In the genomic region with DNA sequence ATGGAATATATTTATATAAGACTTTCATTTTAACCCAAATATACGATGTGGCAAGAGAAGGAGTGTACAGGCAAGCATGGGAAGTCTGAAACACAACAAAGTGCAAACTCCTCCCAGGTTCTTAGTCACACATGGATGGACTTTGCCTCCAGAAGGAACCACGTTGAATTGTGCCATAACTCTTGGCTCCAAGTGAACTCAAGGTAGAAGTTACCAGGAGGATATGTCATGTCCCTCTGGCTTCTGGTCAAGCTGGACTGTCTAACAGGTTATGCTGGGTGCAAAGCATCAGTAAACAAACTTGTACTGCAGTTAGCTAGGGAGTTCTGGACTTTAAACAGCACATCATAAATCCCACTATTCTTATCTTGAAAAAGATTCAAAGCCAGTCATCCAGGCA, we compare ENCODE assay signal across 29 cellular contexts.
"Had no signal": no experiment of that assay in that cellular context is flagged by ENCODE, and none has a peak within 500 bp of the region (broad histone marks: within the 10 kb centered on the region; RNA-seq: fewer than 3 reads in every experiment).

No MANE protein-coding gene starts in this region.

- H3K36me3 Mint-ChIP-seq: activated CD4-positive, alpha-beta memory T cell treated with anti-CD3 and anti-CD28 coated beads for 36 hours; activated CD8-positive, alpha-beta memory T cell treated with anti-CD3 and anti-CD28 coated beads, Interleukin-2, amount 10 ng/mL, durations not matched to agents 7 days and 5 days; activated naive CD4-positive, alpha-beta T cell treated with anti-CD3 and anti-CD28 coated beads, Interleukin-2, amount 10 ng/mL, durations not matched to agents 7 days and 5 days; activated naive CD4-positive, alpha-beta T cell treated with anti-CD3 and anti-CD28 coated beads, Interleukin-2, amount 50 U/mL, for 72 hours; activated naive CD8-positive, alpha-beta T cell treated with anti-CD3 and anti-CD28 coated beads, Interleukin-2, amount 10 ng/mL, durations not matched to agents 7 days and 5 days; brain had no signal

- ATAC-seq: activated CD4-positive, alpha-beta T cell treated with anti-CD3 and anti-CD28 coated beads for 36 hours; activated CD8-positive, alpha-beta memory T cell treated with anti-CD3 and anti-CD28 coated beads, Interleukin-2, amount 10 ng/mL, durations not matched to agents 7 days and 5 days; activated CD8-positive, alpha-beta T cell treated with anti-CD3 and anti-CD28 coated beads, Interleukin-2, amount 10 ng/mL, durations not matched to agents 7 days and 5 days; activated naive CD4-positive, alpha-beta T cell treated with anti-CD3 and anti-CD28 coated beads, Interleukin-2, amount 50 U/mL, for 72 hours; gastroesophageal sphincter; heart right ventricle had no signal

- DNase-seq: activated CD4-positive, alpha-beta memory T cell treated with anti-CD3 and anti-CD28 coated beads for 36 hours; activated CD4-positive, alpha-beta T cell treated with anti-CD3 and anti-CD28 coated beads for 36 hours; activated CD4-positive, alpha-beta T cell treated with anti-CD3 and anti-CD28 coated beads, Interleukin-2, amount 10 ng/mL, durations not matched to agents 24 days and 14 days; activated CD4-positive, CD25-positive, alpha-beta regulatory T cell; activated CD4-positive, CD25-positive, alpha-beta regulatory T cell treated with anti-CD3 and anti-CD28 coated beads, Interleukin-2, amount 50 U/mL, for 72 hours; activated CD8-positive, alpha-beta memory T cell treated with anti-CD3 and anti-CD28 coated beads, Interleukin-2, amount 10 ng/mL, durations not matched to agents 7 days and 5 days; activated CD8-positive, alpha-beta memory T cell treated with anti-CD3 and anti-CD28 coated beads, Interleukin-2, amount 50 U/mL, for 4 hours; activated CD8-positive, alpha-beta T cell treated with anti-CD3 and anti-CD28 coated beads, Interleukin-2, amount 10 ng/mL, durations not matched to agents 7 days and 5 days; activated gamma-delta T cell; activated naive CD4-positive, alpha-beta T cell; activated naive CD4-positive, alpha-beta T cell treated with anti-CD3 and anti-CD28 coated beads, Interleukin-2, amount 10 ng/mL, durations not matched to agents 7 days and 5 days; activated naive CD8-positive, alpha-beta T cell treated with anti-CD3 and anti-CD28 coated beads, Interleukin-2, amount 10 ng/mL, durations not matched to agents 7 days and 5 days; activated T-cell treated with anti-CD3 and anti-CD28 coated beads, Interleukin-2, amount 50 U/mL, for 1 hour; activated T-cell treated with anti-CD3 and anti-CD28 coated beads, Interleukin-2, amount 50 U/mL, for 48 hours; central memory CD4-positive, alpha-beta T cell; cerebellar nuclear complex; colonic mucosa; effector CD8-positive, alpha-beta T cell; esophagus squamous epithelium; foreskin melanocyte; heart right ventricle; T-helper 2 cell had no signal

- H3K4me1 ChIP-seq: ascending aorta, breast epithelium, colonic mucosa, esophagus squamous epithelium, gastroesophageal sphincter, heart right ventricle had no signal

- H3K27me3 Mint-ChIP-seq: activated CD4-positive, alpha-beta memory T cell treated with anti-CD3 and anti-CD28 coated beads for 36 hours; activated CD4-positive, alpha-beta T cell treated with anti-CD3 and anti-CD28 coated beads for 36 hours; activated CD4-positive, alpha-beta T cell treated with anti-CD3 and anti-CD28 coated beads, Interleukin-2, amount 10 ng/mL, durations not matched to agents 24 days and 14 days; activated CD8-positive, alpha-beta memory T cell treated with anti-CD3 and anti-CD28 coated beads, Interleukin-2, amount 10 ng/mL, durations not matched to agents 7 days and 5 days; activated naive CD4-positive, alpha-beta T cell treated with anti-CD3 and anti-CD28 coated beads, Interleukin-2, amount 10 ng/mL, durations not matched to agents 7 days and 5 days; activated naive CD8-positive, alpha-beta T cell treated with anti-CD3 and anti-CD28 coated beads, Interleukin-2, amount 10 ng/mL, durations not matched to agents 7 days and 5 days; brain had no signal

- H3K9me3 ChIP-seq: ascending aorta, breast epithelium, colonic mucosa, esophagus squamous epithelium, gastroesophageal sphincter had no signal

- H3K4me3 Mint-ChIP-seq: activated CD4-positive, alpha-beta memory T cell treated with anti-CD3 and anti-CD28 coated beads for 36 hours; activated CD4-positive, alpha-beta T cell treated with anti-CD3 and anti-CD28 coated beads for 36 hours; activated CD4-positive, alpha-beta T cell treated with anti-CD3 and anti-CD28 coated beads, Interleukin-2, amount 10 ng/mL, durations not matched to agents 24 days and 14 days; activated CD8-positive, alpha-beta memory T cell treated with anti-CD3 and anti-CD28 coated beads, Interleukin-2, amount 10 ng/mL, durations not matched to agents 7 days and 5 days; activated CD8-positive, alpha-beta T cell treated with anti-CD3 and anti-CD28 coated beads, Interleukin-2, amount 10 ng/mL, durations not matched to agents 7 days and 5 days; activated naive CD4-positive, alpha-beta T cell treated with anti-CD3 and anti-CD28 coated beads, Interleukin-2, amount 10 ng/mL, durations not matched to agents 7 days and 5 days; activated naive CD8-positive, alpha-beta T cell treated with anti-CD3 and anti-CD28 coated beads, Interleukin-2, amount 10 ng/mL, durations not matched to agents 7 days and 5 days; brain had no signal

- H3K36me3 ChIP-seq: ascending aorta, breast epithelium, cardiac muscle cell, colonic mucosa, esophagus squamous epithelium, gastroesophageal sphincter, heart right ventricle had no signal

- H3K27ac ChIP-seq: ascending aorta, breast epithelium, cardiac muscle cell, colonic mucosa, epithelial cell of prostate, esophagus squamous epithelium, gastroesophageal sphincter, heart right ventricle had no signal

- H3K9me3 Mint-ChIP-seq: activated CD4-positive, alpha-beta memory T cell treated with anti-CD3 and anti-CD28 coated beads for 36 hours; activated CD4-positive, alpha-beta T cell treated with anti-CD3 and anti-CD28 coated beads, Interleukin-2, amount 10 ng/mL, durations not matched to agents 24 days and 14 days; activated naive CD4-positive, alpha-beta T cell treated with anti-CD3 and anti-CD28 coated beads, Interleukin-2, amount 10 ng/mL, durations not matched to agents 7 days and 5 days; activated naive CD8-positive, alpha-beta T cell treated with anti-CD3 and anti-CD28 coated beads, Interleukin-2, amount 10 ng/mL, durations not matched to agents 7 days and 5 days; brain had no signal

- H3K4me1 Mint-ChIP-seq: activated CD4-positive, alpha-beta T cell treated with anti-CD3 and anti-CD28 coated beads for 36 hours; activated CD4-positive, alpha-beta T cell treated with anti-CD3 and anti-CD28 coated beads, Interleukin-2, amount 10 ng/mL, durations not matched to agents 24 days and 14 days; activated CD8-positive, alpha-beta memory T cell treated with anti-CD3 and anti-CD28 coated beads, Interleukin-2, amount 10 ng/mL, durations not matched to agents 7 days and 5 days; activated naive CD4-positive, alpha-beta T cell treated with anti-CD3 and anti-CD28 coated beads, Interleukin-2, amount 10 ng/mL, durations not matched to agents 7 days and 5 days; activated naive CD8-positive, alpha-beta T cell treated with anti-CD3 and anti-CD28 coated beads, Interleukin-2, amount 10 ng/mL, durations not matched to agents 7 days and 5 days; brain had no signal

- H3K27ac Mint-ChIP-seq: activated CD4-positive, alpha-beta memory T cell treated with anti-CD3 and anti-CD28 coated beads for 36 hours; activated CD4-positive, alpha-beta T cell treated with anti-CD3 and anti-CD28 coated beads for 36 hours; activated CD4-positive, alpha-beta T cell treated with anti-CD3 and anti-CD28 coated beads, Interleukin-2, amount 10 ng/mL, durations not matched to agents 24 days and 14 days; activated CD8-positive, alpha-beta memory T cell treated with anti-CD3 and anti-CD28 coated beads, Interleukin-2, amount 10 ng/mL, durations not matched to agents 7 days and 5 days; activated CD8-positive, alpha-beta T cell treated with anti-CD3 and anti-CD28 coated beads, Interleukin-2, amount 10 ng/mL, durations not matched to agents 7 days and 5 days; activated naive CD4-positive, alpha-beta T cell treated with anti-CD3 and anti-CD28 coated beads, Interleukin-2, amount 10 ng/mL, durations not matched to agents 7 days and 5 days; activated naive CD4-positive, alpha-beta T cell treated with anti-CD3 and anti-CD28 coated beads, Interleukin-2, amount 50 U/mL, for 72 hours; activated naive CD8-positive, alpha-beta T cell treated with anti-CD3 and anti-CD28 coated beads, Interleukin-2, amount 10 ng/mL, durations not matched to agents 7 days and 5 days; brain had no signal

- H3K27me3 ChIP-seq: ascending aorta, breast epithelium, cardiac muscle cell, colonic mucosa, esophagus squamous epithelium, gastroesophageal sphincter, heart right ventricle had no signal

- H3K4me3 ChIP-seq: ascending aorta, breast epithelium, cardiac muscle cell, colonic mucosa, esophagus squamous epithelium, gastroesophageal sphincter, heart right ventricle had no signal
